ENCODE assay signal across 15 cellular contexts in the genomic region with DNA sequence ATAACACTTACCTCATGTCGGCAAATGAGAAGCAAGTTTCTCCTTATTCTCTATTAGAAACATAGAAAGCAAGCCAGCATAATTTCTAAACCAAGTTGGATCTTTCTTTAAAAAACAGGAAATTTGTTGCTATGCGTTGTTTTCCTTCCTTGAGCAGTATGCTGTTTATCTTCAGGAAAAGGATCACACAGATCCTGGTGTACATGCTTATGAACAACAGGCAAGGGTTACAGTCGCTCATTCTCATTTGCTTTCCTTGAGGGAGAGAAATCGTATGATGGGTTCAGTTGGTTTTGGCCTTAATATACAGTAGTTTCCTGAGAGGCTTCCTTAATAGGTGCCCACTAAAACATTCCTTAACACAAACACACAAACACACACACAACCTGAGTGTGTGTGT.
A peak's percentile ranks its signal among the peaks of the same experiment; 100 is the strongest.
DNase-seq lines count a peak whose midpoint lies in the region; ATAC-seq and TF ChIP-seq lines count a peak whose summit lies in the region.
"Had no signal": no experiment of that assay in that cellular context is flagged by ENCODE, and none has a peak within 500 bp of the region (broad histone marks: within the 10 kb centered on the region; RNA-seq: fewer than 3 reads in every experiment).

No MANE protein-coding gene starts in this region.

- TF ChIP-seq POLR2A in tibial nerve (IDR thresholded peaks at IDR 0.05), result no peak

- H3K9me3 Mint-ChIP-seq in activated naive CD4-positive, alpha-beta T cell treated with anti-CD3 and anti-CD28 coated beads, Interleukin-2, amount 50 U/mL, for 24 hours, result no peaks in the 10 kb centered on the region
- peaks cover 0 to 4% of the 10 kb centered on the region in 2 donors for H3K9me3 Mint-ChIP-seq in activated naive CD4-positive, alpha-beta T cell treated with anti-CD3 and anti-CD28 coated beads, Interleukin-2, amount 50 U/mL, for 72 hours

- intact Hi-C loops in lower lobe of right lung (cut with DNase I), result no loop called here

- TF ChIP-seq CTCF in lower lobe of right lung (IDR thresholded peaks at IDR 0.05), result no peak
- TF ChIP-seq CTCF in tibial nerve (IDR thresholded peaks at IDR 0.05), result no peak

- no peaks in the 10 kb centered on the region for H3K36me3 ChIP-seq in lower lobe of right lung
- no peaks in the 10 kb centered on the region for H3K36me3 ChIP-seq in tibial nerve
- H3K36me3 ChIP-seq: esophagus muscularis mucosa had no signal

- H3K36me3 Mint-ChIP-seq in activated naive CD4-positive, alpha-beta T cell treated with anti-CD3 and anti-CD28 coated beads, Interleukin-2, amount 50 U/mL, for 24 hours, result peaks cover 59% of the 10 kb centered on the region
- peaks cover 68 to 72% of the 10 kb centered on the region in 2 donors for H3K36me3 Mint-ChIP-seq in activated naive CD4-positive, alpha-beta T cell treated with anti-CD3 and anti-CD28 coated beads, Interleukin-2, amount 50 U/mL, for 72 hours

- no peak for ATAC-seq in activated naive CD4-positive, alpha-beta T cell treated with anti-CD3 and anti-CD28 coated beads, Interleukin-2, amount 50 U/mL, for 72 hours
- ATAC-seq in lower lobe of right lung (no peak), HG02981 (IDR thresholded peaks at IDR 0.05; ENCODE audit: unreplicated experiment) (no peak)

- H3K27me3 ChIP-seq in lower lobe of right lung (ENCODE audit: low read depth), result no peaks in the 10 kb centered on the region
- H3K27me3 ChIP-seq in tibial nerve, result no peaks in the 10 kb centered on the region
- H3K27me3 ChIP-seq: esophagus muscularis mucosa had no signal

- peaks cover 92% of the 10 kb centered on the region for H3K4me1 Mint-ChIP-seq in activated naive CD4-positive, alpha-beta T cell treated with anti-CD3 and anti-CD28 coated beads, Interleukin-2, amount 50 U/mL, for 24 hours

- H3K27ac ChIP-seq in lower lobe of right lung (peak overlapping the region; percentile 12), tibial nerve (peak overlapping the region in 3 of 4 donors; percentile 28 to 44 (median 44))
- H3K27ac ChIP-seq: esophagus muscularis mucosa had no signal

- DNase-seq in activated naive CD4-positive, alpha-beta T cell treated with Interleukin-2 at 50 U/mL for 16 hours, result no peak
- no peak for DNase-seq in activated naive CD4-positive, alpha-beta T cell treated with anti-CD3 and anti-CD28 coated beads, Interleukin-2, amount 50 U/mL, for 72 hours (ENCODE audit: low spot score in 2 of 2)
- DNase-seq in lower lobe of right lung (no peak), tibial nerve (ENCODE audit: low spot score in 2 of 2) (no peak), NCI-H1694 treated with DMSO at 0.1 percent for 48 hours (lab: John Stamatoyannopoulos, UW) (no peak), hypothalamus (lab: John Stamatoyannopoulos, UW) (no peak)
- DNase-seq: activated CD4-positive, alpha-beta T cell treated with anti-CD3 and anti-CD28 coated beads, Interleukin-2, amount 50 U/mL, for 4 hours; DMS79; MM.1S; NCI-H2029 treated with DMSO at 0.1 percent for 48 hours; nucleus accumbens; T-helper 9 cell had no signal

- no peaks in the 10 kb centered on the region for H3K27me3 Mint-ChIP-seq in activated naive CD4-positive, alpha-beta T cell treated with anti-CD3 and anti-CD28 coated beads, Interleukin-2, amount 50 U/mL, for 24 hours

- H3K4me3 ChIP-seq in lower lobe of right lung, result no peak overlapping the region
- H3K4me3 ChIP-seq in tibial nerve, result no peak overlapping the region
- H3K4me3 ChIP-seq: esophagus muscularis mucosa had no signal

- peak overlapping the region; percentile 97 for H3K27ac Mint-ChIP-seq in activated naive CD4-positive, alpha-beta T cell treated with anti-CD3 and anti-CD28 coated beads, Interleukin-2, amount 50 U/mL, for 24 hours
- H3K27ac Mint-ChIP-seq in activated naive CD4-positive, alpha-beta T cell treated with anti-CD3 and anti-CD28 coated beads, Interleukin-2, amount 50 U/mL, for 72 hours, result peak overlapping the region; percentile 85 to 98

- 82 to 85% methylated on average over 4 of the region's 4 CpGs for WGBS in tibial nerve, 2 donors

- TF ChIP-seq EP300 in tibial nerve (IDR thresholded peaks at IDR 0.05), result no peak

- H3K4me3 Mint-ChIP-seq in activated naive CD4-positive, alpha-beta T cell treated with anti-CD3 and anti-CD28 coated beads, Interleukin-2, amount 50 U/mL, for 24 hours, result peak overlapping the region; percentile 90

- peaks cover 52% of the 10 kb centered on the region for H3K4me1 ChIP-seq in lower lobe of right lung
- peaks cover 0 to 47% (median 21%) of the 10 kb centered on the region in 4 donors for H3K4me1 ChIP-seq in tibial nerve

- H3K9me3 ChIP-seq in lower lobe of right lung (no peaks in the 10 kb centered on the region), tibial nerve (no peaks in the 10 kb centered on the region)
- H3K9me3 ChIP-seq: esophagus muscularis mucosa had no signal
